Comparison of ENCODE assay signal across 12 cellular contexts in the genomic region with DNA sequence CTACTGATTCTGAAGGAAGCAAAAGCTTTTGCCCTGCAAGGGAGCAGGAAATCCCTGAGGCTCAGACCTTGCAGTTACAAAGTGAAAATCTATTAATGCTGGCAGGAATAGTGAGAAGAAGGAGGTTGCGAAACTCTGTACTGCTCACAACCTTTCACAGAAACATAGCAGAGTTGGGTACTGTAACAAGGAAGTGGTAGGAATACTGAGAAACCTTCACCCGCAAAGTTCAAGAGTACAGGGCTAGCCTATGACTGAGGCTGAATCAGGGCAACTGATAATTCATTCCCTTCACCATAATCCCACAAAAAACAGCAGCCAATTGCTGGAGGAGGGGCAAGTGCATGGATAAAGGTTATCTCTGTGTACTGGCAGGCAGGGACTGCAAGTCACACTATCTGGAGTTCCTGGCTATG. TPM values are rescaled to one million over a fixed set of nuclear protein-coding genes. Genes with fewer than 3 reads are reported as not detected.
A peak's percentile ranks its signal among the peaks of the same experiment; 100 is the strongest.
DNase-seq lines count a peak whose midpoint lies in the region; ATAC-seq and TF ChIP-seq lines count a peak whose summit lies in the region.
"Had no signal": no experiment of that assay in that cellular context is flagged by ENCODE, and none has a peak within 500 bp of the region (broad histone marks: within the 10 kb centered on the region; RNA-seq: fewer than 3 reads in every experiment).

No MANE protein-coding gene starts in this region.

- CTCF ChIA-PET in activated CD8-positive, alpha-beta T cell treated with anti-CD3 and anti-CD28 coated beads for 36 hours (lab: Charles Lee) = interaction anchor here (1.5 kb wide), 1 partner anchor 16 kb away, joined by 4 read pairs; no protein-coding TSS in a partner anchor
- CTCF ChIA-PET in activated CD8-positive, alpha-beta T cell treated with anti-CD3 and anti-CD28 coated beads, Interleukin-2, amount 10 ng/mL, durations not matched to agents 7 days and 5 days (lab: Charles Lee) = no interaction called here

- H3K4me1 ChIP-seq in testis = peaks cover 5% of the 10 kb centered on the region

- H3K27ac Mint-ChIP-seq in activated CD8-positive, alpha-beta T cell treated with anti-CD3 and anti-CD28 coated beads for 36 hours = no peak overlapping the region
- H3K27ac Mint-ChIP-seq in activated CD8-positive, alpha-beta T cell treated with anti-CD3 and anti-CD28 coated beads, Interleukin-2, amount 10 ng/mL, durations not matched to agents 7 days and 5 days = no peak overlapping the region
- H3K27ac Mint-ChIP-seq: naive thymus-derived CD8-positive, alpha-beta T cell had no signal

- no peak overlapping the region for H3K4me3 ChIP-seq in testis
- H3K4me3 ChIP-seq: upper lobe of left lung had no signal

- no peak for TF ChIP-seq POLR2A in testis (IDR thresholded peaks at IDR 0.05)

- intact Hi-C loops in activated CD8-positive, alpha-beta T cell treated with anti-CD3 and anti-CD28 coated beads for 36 hours (cut with micrococcal nuclease) = no loop called here
- intact Hi-C loops in testis (cut with DNase I; ENCODE audit: low total_unique reads) = no loop called here

- TF ChIP-seq CTCF in activated CD8-positive, alpha-beta T cell treated with anti-CD3 and anti-CD28 coated beads for 36 hours (IDR thresholded peaks at IDR 0.05) = no peak
- TF ChIP-seq CTCF in testis (IDR thresholded peaks at IDR 0.05) = no peak

- POLR2A ChIA-PET in activated CD8-positive, alpha-beta T cell treated with anti-CD3 and anti-CD28 coated beads for 36 hours (lab: Charles Lee) = no interaction called here
- POLR2A ChIA-PET in activated CD8-positive, alpha-beta T cell treated with anti-CD3 and anti-CD28 coated beads, Interleukin-2, amount 10 ng/mL, durations not matched to agents 7 days and 5 days (lab: Charles Lee) = no interaction called here

- H3K4me3 Mint-ChIP-seq in activated CD8-positive, alpha-beta T cell treated with anti-CD3 and anti-CD28 coated beads for 36 hours = no peak overlapping the region
- no peak overlapping the region for H3K4me3 Mint-ChIP-seq in activated CD8-positive, alpha-beta T cell treated with anti-CD3 and anti-CD28 coated beads, Interleukin-2, amount 10 ng/mL, durations not matched to agents 7 days and 5 days
- H3K4me3 Mint-ChIP-seq: naive thymus-derived CD8-positive, alpha-beta T cell had no signal

- no peaks in the 10 kb centered on the region for H3K36me3 ChIP-seq in testis (ENCODE audit: low read depth, missing control alignments)
- H3K36me3 ChIP-seq: upper lobe of left lung had no signal

- H3K27me3 Mint-ChIP-seq in activated CD8-positive, alpha-beta T cell treated with anti-CD3 and anti-CD28 coated beads for 36 hours = peaks cover 5% of the 10 kb centered on the region
- H3K27me3 Mint-ChIP-seq in activated CD8-positive, alpha-beta T cell treated with anti-CD3 and anti-CD28 coated beads, Interleukin-2, amount 10 ng/mL, durations not matched to agents 7 days and 5 days (ENCODE audit: low read depth) = peaks cover 6% of the 10 kb centered on the region

- ATAC-seq in activated CD8-positive, alpha-beta T cell treated with anti-CD3 and anti-CD28 coated beads for 36 hours = peak; percentile 34
- no peak for ATAC-seq in activated CD8-positive, alpha-beta T cell treated with anti-CD3 and anti-CD28 coated beads, Interleukin-2, amount 10 ng/mL, durations not matched to agents 7 days and 5 days
- peak; percentile 93 for ATAC-seq in HG03354 (IDR thresholded peaks at IDR 0.05; ENCODE audit: poor library complexity, severe bottlenecking, unreplicated experiment)
- ATAC-seq: naive thymus-derived CD8-positive, alpha-beta T cell had no signal

- no peaks in the 10 kb centered on the region for H3K9me3 Mint-ChIP-seq in activated CD8-positive, alpha-beta T cell treated with anti-CD3 and anti-CD28 coated beads for 36 hours
- H3K9me3 Mint-ChIP-seq in activated CD8-positive, alpha-beta T cell treated with anti-CD3 and anti-CD28 coated beads, Interleukin-2, amount 10 ng/mL, durations not matched to agents 7 days and 5 days (ENCODE audit: insufficient read depth) = peaks cover 4% of the 10 kb centered on the region

- H3K27ac ChIP-seq in testis = no peak overlapping the region

- DNase-seq in activated CD8-positive, alpha-beta T cell treated with anti-CD3 and anti-CD28 coated beads for 36 hours = no peak
- DNase-seq in activated CD8-positive, alpha-beta T cell treated with anti-CD3 and anti-CD28 coated beads, Interleukin-2, amount 10 ng/mL, durations not matched to agents 7 days and 5 days = no peak
- DNase-seq in astrocyte of the hippocampus (ENCODE audit: low read depth, low spot score) (peak; percentile 4), testis (peak; percentile 40), NCI-H187 (lab: John Stamatoyannopoulos, UW) (no peak)
- no peak for DNase-seq in central memory CD4-positive, alpha-beta T cell
- no peak for DNase-seq in activated T-cell treated with anti-CD3 and anti-CD28 coated beads, Interleukin-2, amount 50 U/mL, for 1 hour
- DNase-seq: activated naive CD4-positive, alpha-beta T cell treated with anti-CD3 and anti-CD28 coated beads, Interleukin-2, amount 50 U/mL, for 16 hours; Karpas-422; naive thymus-derived CD8-positive, alpha-beta T cell; upper lobe of left lung had no signal

- H3K4me1 Mint-ChIP-seq in activated CD8-positive, alpha-beta T cell treated with anti-CD3 and anti-CD28 coated beads for 36 hours (ENCODE audit: low read depth) = no peaks in the 10 kb centered on the region
- peaks cover 11% of the 10 kb centered on the region for H3K4me1 Mint-ChIP-seq in activated CD8-positive, alpha-beta T cell treated with anti-CD3 and anti-CD28 coated beads, Interleukin-2, amount 10 ng/mL, durations not matched to agents 7 days and 5 days (ENCODE audit: low read depth)
- H3K4me1 Mint-ChIP-seq: naive thymus-derived CD8-positive, alpha-beta T cell had no signal

- H3K27me3 ChIP-seq in testis = no peaks in the 10 kb centered on the region
- H3K27me3 ChIP-seq: upper lobe of left lung had no signal

- H3K9me3 ChIP-seq in testis = no peaks in the 10 kb centered on the region

- 61 to 92% methylated on average over 2 of the region's 2 CpGs for WGBS in testis, 2 donors

- no peaks in the 10 kb centered on the region for H3K36me3 Mint-ChIP-seq in activated CD8-positive, alpha-beta T cell treated with anti-CD3 and anti-CD28 coated beads for 36 hours (ENCODE audit: low read depth)
- H3K36me3 Mint-ChIP-seq in activated CD8-positive, alpha-beta T cell treated with anti-CD3 and anti-CD28 coated beads, Interleukin-2, amount 10 ng/mL, durations not matched to agents 7 days and 5 days (ENCODE audit: low read depth) = no peaks in the 10 kb centered on the region

RNA-seq across cellular contexts. Expression of a gene that starts 23.9 kb away (rescaled TPM):
- total RNA-seq in activated CD8-positive, alpha-beta T cell treated with anti-CD3 and anti-CD28 coated beads for 36 hours = 1 to 10 TPM; 1.5 TPM
- 1 to 10 TPM; 1.9 to 3.0 TPM for total RNA-seq in activated CD8-positive, alpha-beta T cell treated with anti-CD3 and anti-CD28 coated beads, Interleukin-2, amount 10 ng/mL, durations not matched to agents 7 days and 5 days
- total RNA-seq in testis = 10 to 100 TPM; 70.2 to 81.5 TPM
- 38.1 TPM for polyA plus RNA-seq in testis (ENCODE audit: insufficient read depth, low read depth, low replicate concordance)

Comparison
In these comparisons a context has a peak if more than half of its experiments do, and no peak if none do; other contexts are left out.
1. DNase-seq: peak in astrocyte of the hippocampus (single experiment) and testis (single experiment); none in activated CD8-positive, alpha-beta T cell treated with anti-CD3 and anti-CD28 coated beads for 36 hours (single experiment), activated CD8-positive, alpha-beta T cell treated with anti-CD3 and anti-CD28 coated beads, Interleukin-2, amount 10 ng/mL, durations not matched to agents 7 days and 5 days (single experiment), central memory CD4-positive, alpha-beta T cell (single experiment), NCI-H187 (0 of 2) and activated T-cell treated with anti-CD3 and anti-CD28 coated beads, Interleukin-2, amount 50 U/mL, for 1 hour (single experiment).
2. RNA of a gene that starts 23.9 kb away (total RNA-seq): 70.2 to 81.5 TPM in testis; 1.9 to 3.0 TPM in activated CD8-positive, alpha-beta T cell treated with anti-CD3 and anti-CD28 coated beads, Interleukin-2, amount 10 ng/mL, durations not matched to agents 7 days and 5 days and 1.5 TPM in activated CD8-positive, alpha-beta T cell treated with anti-CD3 and anti-CD28 coated beads for 36 hours; every median in the first group is over 10 times any median in the second.